In the genomic region with DNA sequence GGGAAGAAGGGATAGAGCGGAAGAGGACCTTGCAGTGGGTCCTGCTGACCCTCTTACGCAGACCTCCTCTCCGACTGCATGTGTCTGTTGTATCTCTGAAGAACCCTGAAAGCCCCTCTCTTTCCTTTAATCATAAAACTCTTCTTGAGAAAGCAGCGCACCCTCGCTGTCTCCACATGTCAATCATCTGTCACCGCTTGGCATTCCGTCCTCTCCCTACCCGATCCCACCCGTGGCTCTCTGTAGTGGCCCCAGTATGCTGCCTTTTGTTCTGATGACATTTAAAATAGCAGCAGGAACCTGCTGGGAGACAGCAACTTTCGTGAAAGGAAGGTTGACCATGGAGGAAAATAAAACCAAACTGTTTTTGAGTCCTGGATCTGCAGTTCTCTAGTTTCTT, we compare ENCODE assay signal across 5 cellular contexts.
"Had no signal": no experiment of that assay in that cellular context is flagged by ENCODE, and none has a peak within 500 bp of the region (broad histone marks: within the 10 kb centered on the region; RNA-seq: fewer than 3 reads in every experiment).

No MANE protein-coding gene starts in this region.

- H3K4me3 Mint-ChIP-seq: IgD-negative memory B cell had no signal

- ATAC-seq: HepG2, K562 had no signal

- H3K27ac Mint-ChIP-seq: IgD-negative memory B cell had no signal

- H3K4me1 Mint-ChIP-seq: IgD-negative memory B cell had no signal

- H3K27ac ChIP-seq: HL-60 had no signal

- H3K27me3 Mint-ChIP-seq: IgD-negative memory B cell had no signal

- DNase-seq: IMR-90 had no signal

- H3K4me3 ChIP-seq: K562 had no signal
